Comparison of ENCODE assay signal across 16 cellular contexts in genomic region chr3:146921693-146922092, GRCh38.
DNase-seq lines count a peak whose midpoint lies in the region; ATAC-seq and TF ChIP-seq lines count a peak whose summit lies in the region.
"Had no signal": no experiment of that assay in that cellular context is flagged by ENCODE, and none has a peak within 500 bp of the region (broad histone marks: within the 10 kb centered on the region; RNA-seq: fewer than 3 reads in every experiment).

No MANE protein-coding gene starts in this region.

- no peaks in the 10 kb centered on the region for H3K36me3 ChIP-seq in GM23338 (ENCODE audit: insufficient read depth)
- no peaks in the 10 kb centered on the region for H3K36me3 ChIP-seq in neuronal stem cell (replicated peaks in 1 of 2; ENCODE audit: control insufficient read depth in 2 of 2, insufficient read depth in 2 of 2, low read length in 2 of 2)

- intact Hi-C loops in left cardiac atrium (cut with DNase I) = no loop called here
- intact Hi-C loops in left ventricle myocardium superior (cut with micrococcal nuclease) = no loop called here

- no peak overlapping the region for H2BK12ac ChIP-seq in neuronal stem cell (ENCODE audit: low read length)

- no peak overlapping the region for H4K8ac ChIP-seq in neuronal stem cell (ENCODE audit: low read depth, low read length)

- peaks cover 3% of the 10 kb centered on the region; the same call in 1 of the 2 replicates for H3K9me2 ChIP-seq in GM23338 (ENCODE audit: insufficient read depth)

- H3K23ac ChIP-seq in neuronal stem cell (ENCODE audit: low read depth, low read length, poor library complexity) = no peak overlapping the region

- H3K27ac ChIP-seq in GM23338 (ENCODE audit: low read depth) (no peak overlapping the region), neuronal stem cell (replicated peaks; ENCODE audit: low read length) (no peak overlapping the region)
- H3K27ac ChIP-seq: 22Rv1 had no signal

- no peaks in the 10 kb centered on the region for H3K79me2 ChIP-seq in GM23338 (replicated peaks; ENCODE audit: insufficient read depth)

- H3K4me3 ChIP-seq in GM23338 (no peak overlapping the region), neuronal stem cell (ENCODE audit: low read length in 2 of 2) (no peak overlapping the region)

- no peaks in the 10 kb centered on the region for H3K27me3 ChIP-seq in GM23338 (ENCODE audit: insufficient read depth)
- no peaks in the 10 kb centered on the region for H3K27me3 ChIP-seq in neuronal stem cell (ENCODE audit: control insufficient read depth in 3 of 3, insufficient read depth in 3 of 3, low read depth in 1 of 3, low read length in 3 of 3)

- ATAC-seq in left cardiac atrium (peak; percentile 35 to 67), left ventricle myocardium superior (no peak), GM23338 (peak; percentile 60), WTC11 (peak; percentile 63), GM21447 (IDR thresholded peaks at IDR 0.05; ENCODE audit: unreplicated experiment) (no peak), HG03460 (IDR thresholded peaks at IDR 0.05; ENCODE audit: unreplicated experiment) (no peak)
- ATAC-seq: CD8-positive, alpha-beta T cell had no signal

- H3K9me3 Mint-ChIP-seq in GM23338 (no peaks in the 10 kb centered on the region), WTC11 (peaks cover 7% of the 10 kb centered on the region)
- H3K9me3 Mint-ChIP-seq: H9 had no signal

- no peak overlapping the region for H3K9ac ChIP-seq in neuronal stem cell (ENCODE audit: low read depth, low read length, poor library complexity)

- H3K27ac Mint-ChIP-seq in GM23338 = no peak overlapping the region; the same call in 1 of the 2 replicates
- H3K27ac Mint-ChIP-seq in WTC11 = no peak overlapping the region
- H3K27ac Mint-ChIP-seq: CD14-positive monocyte; CD8-positive, alpha-beta T cell had no signal

- no peak overlapping the region for H2AK5ac ChIP-seq in neuronal stem cell (ENCODE audit: low read depth, low read length)

- no peak overlapping the region for H3K18ac ChIP-seq in neuronal stem cell (ENCODE audit: low read length)

- no peak overlapping the region for H2BK5ac ChIP-seq in neuronal stem cell (ENCODE audit: low read length)

- no peaks in the 10 kb centered on the region for H3F3A ChIP-seq in GM23338 (replicated peaks; ENCODE audit: low read depth)

- POLR2A ChIA-PET in WTC11 (lab: Charles Lee) = no interaction called here

- no peak overlapping the region for H2AFZ ChIP-seq in GM23338
- peak overlapping the region; percentile 43 for H2AFZ ChIP-seq in neuronal stem cell (ENCODE audit: low read length)

- no peaks in the 10 kb centered on the region for H3K9me3 ChIP-seq in neuronal stem cell (replicated peaks in 1 of 2; ENCODE audit: control insufficient read depth in 2 of 2, insufficient read depth in 1 of 2, low read depth in 1 of 2, low read length in 2 of 2)

- H4K91ac ChIP-seq in neuronal stem cell (ENCODE audit: low read depth, low read length, poor library complexity) = no peak overlapping the region

- no peak overlapping the region for H2BK15ac ChIP-seq in neuronal stem cell (ENCODE audit: low read length)

- H3K4me2 ChIP-seq in GM23338 (no peak overlapping the region), neuronal stem cell (ENCODE audit: insufficient read depth, low read length, poor library complexity, severe bottlenecking) (no peak overlapping the region)

- no peaks in the 10 kb centered on the region for H4K20me1 ChIP-seq in GM23338 (replicated peaks; ENCODE audit: insufficient read depth)

- H3K4me1 ChIP-seq in GM23338 (ENCODE audit: insufficient read depth) (no peaks in the 10 kb centered on the region), neuronal stem cell (ENCODE audit: control insufficient read depth in 2 of 2, insufficient read depth in 1 of 2, low read depth in 1 of 2, low read length in 2 of 2) (no peaks in the 10 kb centered on the region)

- no peak overlapping the region for H3K4me3 Mint-ChIP-seq in GM23338
- H3K4me3 Mint-ChIP-seq in WTC11 = no peak overlapping the region
- H3K4me3 Mint-ChIP-seq: CD14-positive monocyte; CD8-positive, alpha-beta T cell; H9 had no signal

- H3K27me3 Mint-ChIP-seq in GM23338 (ENCODE audit: insufficient read depth, low read depth, poor library complexity) (no peaks in the 10 kb centered on the region), WTC11 (ENCODE audit: low read depth) (no peaks in the 10 kb centered on the region)

- no peaks in the 10 kb centered on the region for H3K36me3 Mint-ChIP-seq in GM23338 (ENCODE audit: low read depth)
- no peaks in the 10 kb centered on the region for H3K36me3 Mint-ChIP-seq in WTC11
- H3K36me3 Mint-ChIP-seq: CD14-positive monocyte; CD8-positive, alpha-beta T cell had no signal

- no peak overlapping the region for H3K4ac ChIP-seq in neuronal stem cell (ENCODE audit: low read length)

- H2BK120ac ChIP-seq in neuronal stem cell (ENCODE audit: low read depth, low read length) = peak overlapping the region; percentile 0

- no peak overlapping the region for H3K14ac ChIP-seq in neuronal stem cell (ENCODE audit: low read length)

- DNase-seq in left cardiac atrium (no peak), left ventricle myocardium superior (no peak), GM23338 (ENCODE audit: low spot score) (no peak), WTC11 (ENCODE audit: low spot score) (peak; percentile 12), neuronal stem cell (ENCODE audit: low spot score) (no peak), NCI-H446 treated with DMSO at 0.1 percent for 48 hours (lab: John Stamatoyannopoulos, UW) (no peak)
- DNase-seq: CD8-positive, alpha-beta T cell; COR-L47; DMS153; DND-41; GOT3; H9 had no signal

- CTCF ChIA-PET in WTC11 (lab: Charles Lee) = no interaction called here

- WGBS in neuronal stem cell (ENCODE audit: extremely low coverage in 2 of 2, insufficient read length in 2 of 2, insufficient replicate concordance in 1 of 2), 2 donors = no CpG with 5 or more reads among the region's 8 CpGs

- no peaks in the 10 kb centered on the region for H3K79me1 ChIP-seq in neuronal stem cell (ENCODE audit: low read depth, low read length)

- H3K4me1 Mint-ChIP-seq in GM23338 (no peaks in the 10 kb centered on the region), WTC11 (no peaks in the 10 kb centered on the region)
- H3K4me1 Mint-ChIP-seq: CD14-positive monocyte, H9 had no signal

- no peak for TF ChIP-seq CTCF in GM23338 (conservative IDR thresholded peaks at IDR 0.05; ENCODE audit: low read depth in 2 of 2)
- no peak for TF ChIP-seq CTCF in WTC11 (IDR thresholded peaks at IDR 0.05)

TF ChIP-seq in GM23338, 12 proteins besides CTCF, POLR2A, EP300 and RAD21 (continues in another document):
- TF ChIP-seq ZNF331 (CRISPR knock-in tag; IDR thresholded peaks at IDR 0.05; ENCODE audit: low read depth) = no peak
- TF ChIP-seq NANOG (IDR thresholded peaks at IDR 0.05; ENCODE audit: borderline replicate concordance) = no peak
- no peak for TF ChIP-seq REST (IDR thresholded peaks at IDR 0.05; ENCODE audit: unreplicated experiment)
- no peak for TF ChIP-seq JUNB (IDR thresholded peaks at IDR 0.05; ENCODE audit: unreplicated experiment)

TF ChIP-seq in WTC11, 78 proteins besides CTCF, POLR2A, EP300 and RAD21:
- no peak for TF ChIP-seq ZNF138 (CRISPR knock-in tag; conservative IDR thresholded peaks at IDR 0.05)

Comparison
In these comparisons a context has a peak if more than half of its experiments do, and no peak if none do; other contexts are left out.
1. ATAC-seq: peak in left cardiac atrium (2 of 2), GM23338 (single experiment) and WTC11 (single experiment); none in left ventricle myocardium superior (single experiment), GM21447 (single experiment) and HG03460 (single experiment).